ENCODE assay signal across 8 cellular contexts in the genomic region with DNA sequence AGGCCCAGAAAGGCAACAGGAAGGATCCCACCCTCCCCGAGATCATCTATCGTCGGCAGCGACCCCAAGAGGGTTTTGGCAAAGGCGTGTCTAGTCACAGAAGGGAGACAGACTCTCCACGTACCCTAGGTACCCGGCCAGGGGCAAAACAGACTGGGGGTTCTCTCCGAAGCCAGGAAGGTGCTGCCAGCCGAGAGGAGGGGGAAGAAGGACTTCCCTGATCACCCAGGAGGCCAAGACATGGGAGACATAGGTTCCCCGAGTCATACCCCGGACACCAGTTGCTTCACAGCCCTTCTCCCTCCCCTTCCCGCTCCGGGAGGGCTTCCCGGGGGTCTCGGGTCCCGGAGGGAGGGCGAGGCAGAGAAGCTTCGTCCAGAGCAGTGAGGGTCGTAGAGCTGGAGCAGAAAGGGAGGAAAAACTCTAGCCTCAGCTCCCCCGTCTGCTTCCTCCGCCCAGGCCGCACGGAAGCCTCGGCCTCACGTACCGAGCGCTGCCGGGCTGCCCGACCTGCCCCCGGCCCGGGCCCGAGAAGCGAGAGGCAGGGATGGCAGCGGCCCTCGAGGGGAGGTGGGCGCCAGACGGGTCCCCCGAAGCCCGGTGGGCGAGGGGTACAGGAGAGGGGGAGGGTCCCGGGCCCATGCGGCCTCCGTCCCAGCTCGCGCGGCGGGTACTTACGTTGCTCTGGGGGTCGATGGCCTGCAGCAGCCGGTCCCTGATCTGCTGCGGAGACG. TPM values are rescaled to one million over a fixed set of nuclear protein-coding genes. Genes with fewer than 3 reads are reported as not detected.
A peak's percentile ranks its signal among the peaks of the same experiment; 100 is the strongest.
DNase-seq lines count a peak whose midpoint lies in the region; ATAC-seq and TF ChIP-seq lines count a peak whose summit lies in the region.

No MANE protein-coding gene starts in this region.

- peak overlapping the region in 1 of 2 experiments; percentile 91 for H3K23ac ChIP-seq in mesenchymal stem cell (ENCODE audit: low read length in 2 of 2)

- H3K27ac ChIP-seq in SJCRH30 = peak overlapping the region; percentile 41
- H3K27ac ChIP-seq in mesenchymal stem cell (ENCODE audit: low read length, poor library complexity, severe bottlenecking) = peak overlapping the region; percentile 70
- peak overlapping the region; percentile 84 to 88 for H3K27ac ChIP-seq in uterus

- ATAC-seq in Right ventricle myocardium superior (ENCODE audit: poor library complexity) (no peak), Right ventricle myocardium inferior (no peak), GM21367 (IDR thresholded peaks at IDR 0.05; ENCODE audit: unreplicated experiment) (no peak)

- H3K4me3 ChIP-seq in SJCRH30 (peak overlapping the region; percentile 93), choroid plexus epithelial cell (ENCODE audit: low read depth, low read length) (peak overlapping the region; percentile 89), mesenchymal stem cell (ENCODE audit: insufficient read depth in 1 of 2, low read depth in 1 of 2, low read length in 2 of 2) (peak overlapping the region; percentile 94 to 97), uterus (peak overlapping the region; percentile 59 to 84)

- TF ChIP-seq CTCF in choroid plexus epithelial cell (conservative IDR thresholded peaks at IDR 0.05; ENCODE audit: low read depth, low read length) = peak; percentile 1
- no peak for TF ChIP-seq CTCF in uterus (IDR thresholded peaks at IDR 0.05)

- H3K9me3 ChIP-seq in SJCRH30 (replicated peaks) = no peaks in the 10 kb centered on the region
- H3K9me3 ChIP-seq in mesenchymal stem cell (ENCODE audit: control insufficient read depth, low read length) = no peaks in the 10 kb centered on the region
- H3K9me3 ChIP-seq in uterus = no peaks in the 10 kb centered on the region

- H3K27me3 ChIP-seq in SJCRH30 = no peaks in the 10 kb centered on the region
- H3K27me3 ChIP-seq in mesenchymal stem cell (ENCODE audit: control insufficient read depth in 1 of 2, insufficient read depth in 1 of 2, low read length in 2 of 2) = no peaks in the 10 kb centered on the region
- H3K27me3 ChIP-seq in uterus = no peaks in the 10 kb centered on the region

- peaks cover 25% of the 10 kb centered on the region for H3K36me3 ChIP-seq in SJCRH30
- peaks cover 23 to 35% of the 10 kb centered on the region in 2 experiments for H3K36me3 ChIP-seq in mesenchymal stem cell (ENCODE audit: control insufficient read depth in 1 of 2, insufficient read depth in 2 of 2, low read depth in 1 of 2, low read length in 2 of 2)
- no peaks in the 10 kb centered on the region for H3K36me3 ChIP-seq in uterus

- H3K79me1 ChIP-seq in mesenchymal stem cell (replicated peaks; ENCODE audit: low read length, poor library complexity, severe bottlenecking) = peaks cover 5% of the 10 kb centered on the region

- peak overlapping the region; percentile 86 for H4K91ac ChIP-seq in mesenchymal stem cell (ENCODE audit: low read length)

- H3K4me2 ChIP-seq in mesenchymal stem cell (ENCODE audit: low read length, poor library complexity, severe bottlenecking) = peak overlapping the region; percentile 81

- H4K8ac ChIP-seq in mesenchymal stem cell (ENCODE audit: low read length) = peak overlapping the region; percentile 42

- peak overlapping the region; percentile 63 to 80 for H3K18ac ChIP-seq in mesenchymal stem cell (ENCODE audit: low read depth in 1 of 2, low read length in 2 of 2)

- no peak overlapping the region for H2BK12ac ChIP-seq in mesenchymal stem cell (ENCODE audit: low read length in 2 of 2)

- H3K4me1 ChIP-seq in SJCRH30 = peaks cover 7% of the 10 kb centered on the region
- peaks cover 11% of the 10 kb centered on the region for H3K4me1 ChIP-seq in mesenchymal stem cell (ENCODE audit: control insufficient read depth, insufficient read depth, low read depth, low read length)
- peaks cover 0 to 7% of the 10 kb centered on the region in 2 donors for H3K4me1 ChIP-seq in uterus

- intact Hi-C loops in Right ventricle myocardium superior (cut with DNase I) = loop anchor here (10.0 kb wide), 1 partner anchor 53 kb away; a partner anchor contains a TSS
- intact Hi-C loops in Right ventricle myocardium inferior (cut with DNase I) = loop anchor here (2.0 kb wide), 1 partner anchor 43 kb away; no protein-coding TSS in a partner anchor
- intact Hi-C loops in uterus (cut with DNase I; ENCODE audit: low total_unique reads) = loop anchor here (5.0 kb wide), 1 partner anchor 45 kb away; no protein-coding TSS in a partner anchor

- peak overlapping the region; percentile 98 for H3K9ac ChIP-seq in mesenchymal stem cell (ENCODE audit: low read length)

- no peak overlapping the region for H2BK5ac ChIP-seq in mesenchymal stem cell (ENCODE audit: low read depth, low read length, poor library complexity, severe bottlenecking)

- DNase-seq in Right ventricle myocardium superior (peak; percentile 57), Right ventricle myocardium inferior (ENCODE audit: missing footprints) (no peak), SJCRH30 (peak; percentile 31 to 34), choroid plexus epithelial cell (ENCODE audit: low read depth) (peak; percentile 18), mesenchymal stem cell (peak; percentile 40), uterus (no peak), SW 1271 (lab: John Stamatoyannopoulos, UW) (no peak)

- peak overlapping the region; percentile 36 to 87 for H3K14ac ChIP-seq in mesenchymal stem cell (ENCODE audit: low read length in 2 of 2)

- WGBS in mesenchymal stem cell = under 1% methylated on average over 37 of the region's 52 CpGs

- H2BK120ac ChIP-seq in mesenchymal stem cell (ENCODE audit: low read depth, low read length) = no peak overlapping the region

- no peak overlapping the region for H2AK5ac ChIP-seq in mesenchymal stem cell (ENCODE audit: low read length, severe bottlenecking)

- no peak overlapping the region for H2AFZ ChIP-seq in mesenchymal stem cell (ENCODE audit: low read depth, low read length)

- peak overlapping the region; percentile 77 to 79 for H3K4ac ChIP-seq in mesenchymal stem cell (ENCODE audit: low read depth in 1 of 2, low read length in 2 of 2)

- no peak for TF ChIP-seq POLR2A in uterus (IDR thresholded peaks at IDR 0.05)

- H2BK15ac ChIP-seq in mesenchymal stem cell (ENCODE audit: low read depth, poor library complexity, severe bottlenecking) = peak overlapping the region; percentile 56

RNA-seq across cellular contexts. Expression of a gene that starts 0.6 kb away (rescaled TPM):
- total RNA-seq in Right ventricle myocardium superior (3.9 TPM), Right ventricle myocardium inferior (6.1 TPM), uterus (10 to 100 TPM in 1 of 4 donors, 1 to 10 TPM in 3; 1.5 to 13.5 (median 3.6) TPM)
- 12.6 and 13.5 TPM in 2 replicates for total RNA-seq in SJCRH30 (2014; rRNA removed; shearing (Covaris generic))
- polyA plus RNA-seq in mesenchymal stem cell (2013, experiment 1 of 2) = 4.5 TPM
- 4.4 TPM for polyA plus RNA-seq in mesenchymal stem cell (2013, experiment 2 of 2)

RNA-seq across cellular contexts. Expression of a gene that starts 32.6 kb away (rescaled TPM):
- total RNA-seq in Right ventricle myocardium superior (27.5 TPM), Right ventricle myocardium inferior (30.8 TPM), uterus (100 to 1,000 TPM in 1 of 4 donors, 10 to 100 TPM in 3; 26.6 to 144 (median 85.0) TPM)
- 96.3 and 107 TPM in 2 replicates for total RNA-seq in SJCRH30 (2014; rRNA removed; shearing (Covaris generic))
- polyA plus RNA-seq in mesenchymal stem cell (2013, experiment 1 of 2) = 67.8 TPM
- polyA plus RNA-seq in mesenchymal stem cell (2013, experiment 2 of 2) = 69.3 TPM

RNA-seq across cellular contexts. Expression of a gene that starts 33.6 kb away (rescaled TPM):
- 44.6 TPM for total RNA-seq in Right ventricle myocardium superior
- 42.7 TPM for total RNA-seq in Right ventricle myocardium inferior
- 12.1 and 13.4 TPM in 2 replicates for total RNA-seq in SJCRH30 (2014; rRNA removed; shearing (Covaris generic))
- 0.95 TPM for polyA plus RNA-seq in mesenchymal stem cell (2013, experiment 1 of 2)
- polyA plus RNA-seq in mesenchymal stem cell (2013, experiment 2 of 2) = 0.93 TPM
- total RNA-seq in uterus = 1 to 10 TPM in 2 of 4 donors, not detected in 2; 3.5 to 5.0 TPM

RNA-seq across cellular contexts. Expression of a gene that starts 55.1 kb away (rescaled TPM):
- 20.8 TPM for total RNA-seq in Right ventricle myocardium superior
- 23.5 TPM for total RNA-seq in Right ventricle myocardium inferior
- total RNA-seq in SJCRH30 (2014; rRNA removed; shearing (Covaris generic)) = 40.8 and 40.9 TPM in 2 replicates
- 65.2 TPM for polyA plus RNA-seq in mesenchymal stem cell (2013, experiment 1 of 2)
- 65.7 TPM for polyA plus RNA-seq in mesenchymal stem cell (2013, experiment 2 of 2)
- 10 to 100 TPM; 10.2 to 39.8 (median 19.8) TPM for total RNA-seq in uterus

Comparison
In these comparisons a context has a peak if more than half of its experiments do, and no peak if none do; other contexts are left out.
1. DNase-seq: peak in Right ventricle myocardium superior (single experiment), SJCRH30 (2 of 2), choroid plexus epithelial cell (single experiment) and mesenchymal stem cell (single experiment); none in Right ventricle myocardium inferior (single experiment), uterus (0 of 2) and SW 1271 (0 of 2).
2. Peak in every context shown above with its lines, with median percentiles within 50 percentile points of each other: H3K27ac ChIP-seq and H3K4me3 ChIP-seq.